In the genomic region with DNA sequence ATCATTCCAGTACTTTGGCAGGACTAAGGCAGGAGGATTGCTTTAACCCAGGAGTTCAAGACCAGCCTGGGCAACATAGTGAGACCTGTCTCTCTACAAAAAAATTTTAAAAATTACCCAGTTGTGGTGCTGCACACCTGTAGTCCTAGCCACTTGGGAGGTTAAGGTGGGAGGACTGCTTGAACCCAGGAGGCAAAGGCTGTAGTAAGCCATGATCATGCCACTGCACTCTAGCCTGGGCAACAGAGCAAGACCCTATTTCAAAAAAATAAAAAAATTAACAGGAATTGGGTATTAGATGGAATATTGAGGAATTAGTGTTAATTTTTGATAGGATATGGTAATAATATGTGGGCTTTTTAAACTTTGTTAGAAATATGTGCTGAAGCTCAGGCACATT, we compare ENCODE assay signal across 28 cellular contexts. TPM values are rescaled to one million over a fixed set of nuclear protein-coding genes. Genes with fewer than 3 reads are reported as not detected.
"Had no signal": no experiment of that assay in that cellular context is flagged by ENCODE, and none has a peak within 500 bp of the region (broad histone marks: within the 10 kb centered on the region; RNA-seq: fewer than 3 reads in every experiment).

No MANE protein-coding gene starts in this region.

- H3K27ac Mint-ChIP-seq: dendritic cell treated with granulocyte-macrophage colony-stimulating factor and Interleukin-4, amounts not matched to agents 40 ng/mL and 50 ng/mL, for 4 days; effector memory CD8-positive, alpha-beta T cell; endodermal cell had no signal

- H3K9me3 Mint-ChIP-seq: dendritic cell treated with granulocyte-macrophage colony-stimulating factor and Interleukin-4, amounts not matched to agents 40 ng/mL and 50 ng/mL, for 4 days; effector memory CD8-positive, alpha-beta T cell; endodermal cell had no signal

- H3K27me3 ChIP-seq: colonic mucosa, dorsolateral prefrontal cortex, esophagus muscularis mucosa, esophagus squamous epithelium, foreskin keratinocyte, gastrocnemius medialis, gastroesophageal sphincter, heart left ventricle, heart right ventricle had no signal

- H3K36me3 ChIP-seq: colonic mucosa had no signal

- H3K9me3 ChIP-seq: colonic mucosa, esophagus muscularis mucosa, esophagus squamous epithelium, gastrocnemius medialis, gastroesophageal sphincter, heart left ventricle, heart right ventricle had no signal

- H3K4me3 ChIP-seq: colonic mucosa, coronary artery, dorsolateral prefrontal cortex, esophagus muscularis mucosa, esophagus squamous epithelium, gastrocnemius medialis, gastroesophageal sphincter, heart left ventricle, heart right ventricle had no signal

- DNase-seq: colonic mucosa; cortex of kidney; dermis blood vessel endothelial cell; dorsolateral prefrontal cortex; effector CD4-positive, alpha-beta T cell; effector CD8-positive, alpha-beta T cell; effector memory CD4-positive, alpha-beta T cell; effector memory CD8-positive, alpha-beta T cell; endodermal cell; erythroblast; esophagus squamous epithelium; foreskin fibroblast; foreskin keratinocyte; foreskin melanocyte; gastrocnemius medialis; glutamatergic neuron; heart left ventricle; heart right ventricle had no signal

- ATAC-seq: effector memory CD8-positive, alpha-beta T cell; esophagus mucosa; foreskin keratinocyte; gastrocnemius medialis; gastroesophageal sphincter; heart left ventricle; heart right ventricle had no signal

- H3K27me3 Mint-ChIP-seq: dendritic cell treated with granulocyte-macrophage colony-stimulating factor and Interleukin-4, amounts not matched to agents 40 ng/mL and 50 ng/mL, for 4 days; effector memory CD8-positive, alpha-beta T cell had no signal

- H3K4me1 ChIP-seq: colonic mucosa, esophagus muscularis mucosa, foreskin keratinocyte, gastrocnemius medialis, gastroesophageal sphincter had no signal

- H3K4me1 Mint-ChIP-seq: endodermal cell had no signal

- FAIRE-seq: colon, endometrium, frontal cortex had no signal

- H3K27ac ChIP-seq: colonic mucosa, coronary artery, dorsolateral prefrontal cortex, epithelial cell of prostate, esophagus muscularis mucosa, esophagus squamous epithelium, foreskin keratinocyte, gastrocnemius medialis, gastroesophageal sphincter, heart left ventricle, heart right ventricle had no signal

- H3K4me3 Mint-ChIP-seq: dendritic cell treated with granulocyte-macrophage colony-stimulating factor and Interleukin-4, amounts not matched to agents 40 ng/mL and 50 ng/mL, for 4 days; effector memory CD8-positive, alpha-beta T cell; endodermal cell had no signal

RNA-seq across cellular contexts. Expression of a gene that starts 54.9 kb away (rescaled TPM):
- total RNA-seq: epithelial cell of proximal tubule had no signal
